In the genomic region with DNA sequence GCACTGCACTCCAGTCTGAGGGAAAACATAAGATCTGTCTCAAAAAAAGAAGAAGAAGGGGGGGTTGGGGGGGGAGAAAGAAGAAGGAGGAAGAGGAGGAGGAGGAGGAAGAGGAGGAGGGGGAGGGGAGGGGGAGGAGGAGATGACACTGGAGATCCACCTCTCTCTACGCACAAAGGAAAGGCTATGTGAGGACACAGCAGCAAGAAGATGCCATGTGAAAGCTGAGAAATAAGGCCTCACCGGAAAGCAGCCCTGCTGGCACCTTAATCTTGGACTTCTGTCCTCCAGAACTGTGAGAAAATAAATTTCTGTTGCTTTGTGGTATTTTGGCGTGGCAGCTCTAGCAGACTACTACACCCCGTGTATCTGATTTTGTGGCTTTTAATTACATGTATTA, we compare ENCODE assay signal across 18 cellular contexts.
DNase-seq lines count a peak whose midpoint lies in the region; ATAC-seq and FAIRE-seq lines count a peak whose summit lies in the region.
"Had no signal": no experiment of that assay in that cellular context is flagged by ENCODE, and none has a peak within 500 bp of the region (broad histone marks: within the 10 kb centered on the region; RNA-seq: fewer than 3 reads in every experiment).

No MANE protein-coding gene starts in this region.

- no peak overlapping the region for H2BK12ac ChIP-seq in mesenchymal stem cell (ENCODE audit: low read length in 2 of 2)

- H2BK120ac ChIP-seq in mesenchymal stem cell (ENCODE audit: low read depth, low read length), result no peak overlapping the region

- H3K9ac ChIP-seq in GM23248 (no peak overlapping the region), mesenchymal stem cell (ENCODE audit: low read length) (no peak overlapping the region)
- H3K9ac ChIP-seq: BLaER1 had no signal

- H4K20me1 ChIP-seq in GM23248 (ENCODE audit: insufficient read depth), result no peaks in the 10 kb centered on the region
- H4K20me1 ChIP-seq: BLaER1 had no signal

- in situ Hi-C loops in GM23248 (cut with MboI), result no loop called here

- DNase-seq in DMS53 (lab: John Stamatoyannopoulos, UW) (peak; percentile 36), DMS53 treated with DMSO at 0.1 percent for 48 hours (lab: John Stamatoyannopoulos, UW; ENCODE audit: unreplicated experiment) (no peak), GM23248 (peak; percentile 8), RPMI7951 (ENCODE audit: low read depth) (peak; percentile 7), urothelium cell line (ENCODE audit: low spot score) (peak; percentile 57), mesenchymal stem cell (no peak)
- DNase-seq: 8988T; AML-193; Caco-2; CD8-positive, alpha-beta memory T cell; GDM1; IMR-90; KBM-7 had no signal

- no peak overlapping the region for H3K4me3 Mint-ChIP-seq in activated T-helper 17 cell treated with anti-CD3 and anti-CD28 coated beads, Interleukin-2, amount 50 U/mL, for 72 hours
- H3K4me3 Mint-ChIP-seq: CD8-positive, alpha-beta memory T cell had no signal

- H2AK5ac ChIP-seq in mesenchymal stem cell (ENCODE audit: low read length, severe bottlenecking), result no peak overlapping the region

- H2BK15ac ChIP-seq in mesenchymal stem cell (ENCODE audit: low read depth, poor library complexity, severe bottlenecking), result no peak overlapping the region

- H3K9me2 ChIP-seq in GM23248 (ENCODE audit: insufficient read depth), result no peaks in the 10 kb centered on the region

- no peaks in the 10 kb centered on the region for H3F3A ChIP-seq in GM23248 (ENCODE audit: insufficient read depth)

- no peak overlapping the region for H3K4me2 ChIP-seq in GM23248 (ENCODE audit: unreplicated experiment)
- H3K4me2 ChIP-seq in mesenchymal stem cell (ENCODE audit: low read length, poor library complexity, severe bottlenecking), result no peak overlapping the region
- H3K4me2 ChIP-seq: BLaER1 had no signal

- H3K27ac ChIP-seq in GM23248 (no peak overlapping the region), mesenchymal stem cell (ENCODE audit: low read length, poor library complexity, severe bottlenecking) (no peak overlapping the region)
- H3K27ac ChIP-seq: BLaER1 had no signal

- no peak for ATAC-seq in activated T-helper 17 cell treated with anti-CD3 and anti-CD28 coated beads, Interleukin-2, amount 50 U/mL, for 72 hours (replicated peaks)
- ATAC-seq: HCT116 had no signal

- no peaks in the 10 kb centered on the region for H3K4me1 Mint-ChIP-seq in activated T-helper 17 cell treated with anti-CD3 and anti-CD28 coated beads, Interleukin-2, amount 50 U/mL, for 72 hours
- H3K4me1 Mint-ChIP-seq: CD8-positive, alpha-beta memory T cell had no signal

- H2AFZ ChIP-seq in GM23248 (no peak overlapping the region), mesenchymal stem cell (ENCODE audit: low read depth, low read length) (no peak overlapping the region)

- H3K27me3 ChIP-seq in GM23248 (replicated peaks; ENCODE audit: insufficient read depth), result no peaks in the 10 kb centered on the region; the same call in 1 of the 2 replicates
- peaks cover 0 to 12% of the 10 kb centered on the region in 2 experiments for H3K27me3 ChIP-seq in mesenchymal stem cell (ENCODE audit: control insufficient read depth in 1 of 2, insufficient read depth in 1 of 2, low read length in 2 of 2)
- H3K27me3 ChIP-seq: BLaER1 had no signal

- H3K27me3 Mint-ChIP-seq in activated T-helper 17 cell treated with anti-CD3 and anti-CD28 coated beads, Interleukin-2, amount 50 U/mL, for 72 hours, result peaks cover 8% of the 10 kb centered on the region

- no peaks in the 10 kb centered on the region for H3K36me3 ChIP-seq in GM23248 (ENCODE audit: low read depth)
- no peaks in the 10 kb centered on the region for H3K36me3 ChIP-seq in mesenchymal stem cell (ENCODE audit: control insufficient read depth in 1 of 2, insufficient read depth in 2 of 2, low read depth in 1 of 2, low read length in 2 of 2)
- H3K36me3 ChIP-seq: BLaER1 had no signal

- H3K4me1 ChIP-seq in GM23248 (ENCODE audit: insufficient read depth) (no peaks in the 10 kb centered on the region), mesenchymal stem cell (ENCODE audit: control insufficient read depth, insufficient read depth, low read depth, low read length) (no peaks in the 10 kb centered on the region)
- H3K4me1 ChIP-seq: BLaER1 had no signal

- H3K79me2 ChIP-seq in GM23248 (ENCODE audit: insufficient read depth), result no peaks in the 10 kb centered on the region

- no peak overlapping the region for H3K14ac ChIP-seq in mesenchymal stem cell (ENCODE audit: low read length in 2 of 2)

- H3K9me3 ChIP-seq in GM23248 (ENCODE audit: low read depth) (no peaks in the 10 kb centered on the region), mesenchymal stem cell (ENCODE audit: control insufficient read depth, low read length) (no peaks in the 10 kb centered on the region)
- H3K9me3 ChIP-seq: BLaER1, Caco-2 had no signal

- H3K36me3 Mint-ChIP-seq in activated T-helper 17 cell treated with anti-CD3 and anti-CD28 coated beads, Interleukin-2, amount 50 U/mL, for 72 hours (ENCODE audit: low read depth), result no peaks in the 10 kb centered on the region
- H3K36me3 Mint-ChIP-seq: CD8-positive, alpha-beta memory T cell had no signal

- H3K18ac ChIP-seq in mesenchymal stem cell (ENCODE audit: low read depth in 1 of 2, low read length in 2 of 2), result no peak overlapping the region

- H2BK5ac ChIP-seq in mesenchymal stem cell (ENCODE audit: low read depth, low read length, poor library complexity, severe bottlenecking), result no peak overlapping the region

- H4K8ac ChIP-seq in mesenchymal stem cell (ENCODE audit: low read length), result no peak overlapping the region

- H3K9me3 Mint-ChIP-seq in activated T-helper 17 cell treated with anti-CD3 and anti-CD28 coated beads, Interleukin-2, amount 50 U/mL, for 72 hours, result peaks cover 8% of the 10 kb centered on the region

- no peaks in the 10 kb centered on the region for H3K79me1 ChIP-seq in mesenchymal stem cell (replicated peaks; ENCODE audit: low read length, poor library complexity, severe bottlenecking)

- FAIRE-seq in urothelium cell line (lab: Jason Lieb, UNC), result no peak
- FAIRE-seq: GM12892, H54 had no signal

- H3K23ac ChIP-seq in mesenchymal stem cell (ENCODE audit: low read length in 2 of 2), result no peak overlapping the region

- H4K91ac ChIP-seq in mesenchymal stem cell (ENCODE audit: low read length), result no peak overlapping the region

- WGBS in GM23248 (ENCODE audit: low coverage in 1 of 2, low lambda C conversion rate in 2 of 2, missing lambda C conversion rate in 2 of 2), 2 experiments, result 76 to 83% methylated on average over 3 to 4 of the region's 4 CpGs
- WGBS in mesenchymal stem cell, result 89% methylated on average over 4 of the region's 4 CpGs

- H3K27ac Mint-ChIP-seq in activated T-helper 17 cell treated with anti-CD3 and anti-CD28 coated beads, Interleukin-2, amount 50 U/mL, for 72 hours, result no peak overlapping the region
- H3K27ac Mint-ChIP-seq: CD8-positive, alpha-beta memory T cell had no signal

- H3K4ac ChIP-seq in mesenchymal stem cell (ENCODE audit: low read depth in 1 of 2, low read length in 2 of 2), result no peak overlapping the region

- H3K4me3 ChIP-seq in GM23248, result no peak overlapping the region
- no peak overlapping the region for H3K4me3 ChIP-seq in mesenchymal stem cell (ENCODE audit: insufficient read depth in 1 of 2, low read depth in 1 of 2, low read length in 2 of 2)
- H3K4me3 ChIP-seq: BLaER1 had no signal

Comparison
In these comparisons a context has a peak if more than half of its experiments do, and no peak if none do; other contexts are left out.
1. DNase-seq: peak in DMS53 (single experiment), GM23248 (single experiment), RPMI7951 (single experiment) and urothelium cell line (single experiment); none in DMS53 treated with DMSO at 0.1 percent for 48 hours (single experiment) and mesenchymal stem cell (single experiment).